8 cellular contexts compared by ENCODE assay signal in genomic region chr17:67717192-67717623, GRCh38. TPM values are rescaled to one million over a fixed set of nuclear protein-coding genes. Genes with fewer than 3 reads are reported as not detected.
DNase-seq lines count a peak whose midpoint lies in the region; ATAC-seq and TF ChIP-seq lines count a peak whose summit lies in the region.

No MANE protein-coding gene starts in this region.

- intact Hi-C loops in activated CD8-positive, alpha-beta T cell treated with anti-CD3 and anti-CD28 coated beads for 36 hours (cut with micrococcal nuclease): no loop called here

- POLR2A ChIA-PET in activated CD8-positive, alpha-beta T cell treated with anti-CD3 and anti-CD28 coated beads for 36 hours (lab: Charles Lee): interaction anchor here (0.5 to 3.1 kb wide), 17 partner anchors 9 to 406 kb away, joined by 3 to 14 read pairs (median 5); partner anchors contain the start of genes BPTF and PITPNC1

- H3K4me3 Mint-ChIP-seq in T-helper 1 cell treated with Interleukin-12 subunit alpha and Interleukin-12 subunit beta and Interleukin-4 antibody, amounts not matched to agents 30 μg/mL and 1 μg/mL, for 36 hours: peak overlapping the region; percentile 94
- H3K4me3 Mint-ChIP-seq in activated CD8-positive, alpha-beta T cell treated with anti-CD3 and anti-CD28 coated beads for 36 hours: peak overlapping the region; percentile 87
- H3K4me3 Mint-ChIP-seq in stimulated activated naive CD8-positive, alpha-beta T cell treated with anti-CD3 and anti-CD28 coated beads, Interleukin-15, amount 100 ng/mL, for 72 hours: peak overlapping the region; percentile 93 to 96

- CTCF ChIA-PET in activated CD8-positive, alpha-beta T cell treated with anti-CD3 and anti-CD28 coated beads for 36 hours (lab: Charles Lee): interaction anchor here (0.6 to 2.0 kb wide), 6 partner anchors 15 to 345 kb away, joined by 3 to 8 read pairs (median 4); no protein-coding TSS in a partner anchor

- peak overlapping the region; percentile 37 for H3K4me3 ChIP-seq in iPS-11a (ENCODE audit: low read depth, low read length)

- ATAC-seq in activated CD8-positive, alpha-beta T cell treated with anti-CD3 and anti-CD28 coated beads for 36 hours: no peak
- no peak for ATAC-seq in stimulated activated naive CD8-positive, alpha-beta T cell treated with anti-CD3 and anti-CD28 coated beads, Interleukin-15, amount 100 ng/mL, for 72 hours
- ATAC-seq in HG03280 (IDR thresholded peaks at IDR 0.05; ENCODE audit: unreplicated experiment): no peak

- TF ChIP-seq CTCF in activated CD8-positive, alpha-beta T cell treated with anti-CD3 and anti-CD28 coated beads for 36 hours (IDR thresholded peaks at IDR 0.05): no peak

- no peaks in the 10 kb centered on the region for H3K27me3 Mint-ChIP-seq in T-helper 1 cell treated with Interleukin-12 subunit alpha and Interleukin-12 subunit beta and Interleukin-4 antibody, amounts not matched to agents 30 μg/mL and 1 μg/mL, for 36 hours (ENCODE audit: low read depth)
- H3K27me3 Mint-ChIP-seq in activated CD8-positive, alpha-beta T cell treated with anti-CD3 and anti-CD28 coated beads for 36 hours: peaks cover 1% of the 10 kb centered on the region
- no peaks in the 10 kb centered on the region for H3K27me3 Mint-ChIP-seq in stimulated activated naive CD8-positive, alpha-beta T cell treated with anti-CD3 and anti-CD28 coated beads, Interleukin-15, amount 100 ng/mL, for 72 hours

- H3K36me3 Mint-ChIP-seq in T-helper 1 cell treated with Interleukin-12 subunit alpha and Interleukin-12 subunit beta and Interleukin-4 antibody, amounts not matched to agents 30 μg/mL and 1 μg/mL, for 36 hours (ENCODE audit: low read depth): peaks cover 10% of the 10 kb centered on the region
- H3K36me3 Mint-ChIP-seq in activated CD8-positive, alpha-beta T cell treated with anti-CD3 and anti-CD28 coated beads for 36 hours (ENCODE audit: low read depth): peaks cover 22% of the 10 kb centered on the region

- H3K4me1 Mint-ChIP-seq in T-helper 1 cell treated with Interleukin-12 subunit alpha and Interleukin-12 subunit beta and Interleukin-4 antibody, amounts not matched to agents 30 μg/mL and 1 μg/mL, for 36 hours (ENCODE audit: low read depth): peaks cover 12% of the 10 kb centered on the region
- H3K4me1 Mint-ChIP-seq in activated CD8-positive, alpha-beta T cell treated with anti-CD3 and anti-CD28 coated beads for 36 hours (ENCODE audit: low read depth): peaks cover 19% of the 10 kb centered on the region
- peaks cover 22% of the 10 kb centered on the region for H3K4me1 Mint-ChIP-seq in stimulated activated naive CD8-positive, alpha-beta T cell treated with anti-CD3 and anti-CD28 coated beads, Interleukin-15, amount 100 ng/mL, for 72 hours

- no peaks in the 10 kb centered on the region for H3K9me3 Mint-ChIP-seq in T-helper 1 cell treated with Interleukin-12 subunit alpha and Interleukin-12 subunit beta and Interleukin-4 antibody, amounts not matched to agents 30 μg/mL and 1 μg/mL, for 36 hours
- no peaks in the 10 kb centered on the region for H3K9me3 Mint-ChIP-seq in activated CD8-positive, alpha-beta T cell treated with anti-CD3 and anti-CD28 coated beads for 36 hours
- H3K9me3 Mint-ChIP-seq in stimulated activated naive CD8-positive, alpha-beta T cell treated with anti-CD3 and anti-CD28 coated beads, Interleukin-15, amount 100 ng/mL, for 72 hours: no peaks in the 10 kb centered on the region

- peak overlapping the region; percentile 95 for H3K27ac Mint-ChIP-seq in T-helper 1 cell treated with Interleukin-12 subunit alpha and Interleukin-12 subunit beta and Interleukin-4 antibody, amounts not matched to agents 30 μg/mL and 1 μg/mL, for 36 hours
- H3K27ac Mint-ChIP-seq in activated CD8-positive, alpha-beta T cell treated with anti-CD3 and anti-CD28 coated beads for 36 hours: peak overlapping the region; percentile 99
- H3K27ac Mint-ChIP-seq in stimulated activated naive CD8-positive, alpha-beta T cell treated with anti-CD3 and anti-CD28 coated beads, Interleukin-15, amount 100 ng/mL, for 72 hours: peak overlapping the region; percentile 99

- no peak for DNase-seq in T-helper 1 cell
- DNase-seq in activated CD8-positive, alpha-beta T cell treated with anti-CD3 and anti-CD28 coated beads for 36 hours: no peak
- no peak for DNase-seq in stimulated activated naive CD8-positive, alpha-beta T cell treated with anti-CD3 and anti-CD28 coated beads, Interleukin-15, amount 100 ng/mL, for 72 hours
- no peak for DNase-seq in activated CD4-positive, CD25-positive, alpha-beta regulatory T cell treated with anti-CD3 and anti-CD28 coated beads, Interleukin-2, amount 50 U/mL, for 72 hours
- no peak for DNase-seq in activated CD4-positive, alpha-beta T cell treated with anti-CD3 and anti-CD28 coated beads for 1 hour

RNA-seq across cellular contexts. Expression of gene NOL11, which starts 0.5 kb away (rescaled TPM):
- total RNA-seq in activated CD8-positive, alpha-beta T cell treated with anti-CD3 and anti-CD28 coated beads for 36 hours: 10 to 100 TPM; 74.3 to 76.0 TPM
